ENCODE assay signal across 13 cellular contexts in genomic region chr3:11570251-11570650, GRCh38.
DNase-seq lines count a peak whose midpoint lies in the region; ATAC-seq and TF ChIP-seq lines count a peak whose summit lies in the region.
"Had no signal": no experiment of that assay in that cellular context is flagged by ENCODE, and none has a peak within 500 bp of the region (broad histone marks: within the 10 kb centered on the region; RNA-seq: fewer than 3 reads in every experiment).

No MANE protein-coding gene starts in this region.

- ATAC-seq in activated T-cell treated with anti-CD3 and anti-CD28 coated beads, Interleukin-2, amount 50 U/mL, for 4 hours: no peak
- ATAC-seq in natural killer cell (no peak), esophagus mucosa (no peak)

- H3K9ac ChIP-seq in colonic mucosa (ENCODE audit: low read depth in 2 of 2, low read length in 2 of 2): no peak overlapping the region

- H3K4me1 ChIP-seq in colonic mucosa (no peaks in the 10 kb centered on the region), tibial nerve (peaks cover 0 to 91% (median 44%) of the 10 kb centered on the region in 4 donors)

- no peak for TF ChIP-seq CTCF in colonic mucosa (IDR thresholded peaks at IDR 0.05)
- no peak for TF ChIP-seq CTCF in natural killer cell (IDR thresholded peaks at IDR 0.05)
- TF ChIP-seq CTCF in tibial nerve (IDR thresholded peaks at IDR 0.05): no peak

- peak overlapping the region; percentile 80 for H3K27ac Mint-ChIP-seq in activated T-cell treated with anti-CD3 and anti-CD28 coated beads, Interleukin-2, amount 50 U/mL, for 24 hours
- H3K27ac Mint-ChIP-seq in natural killer cell: peak overlapping the region; percentile 76 to 79

- no peak overlapping the region for H3K4me3 Mint-ChIP-seq in activated T-cell treated with anti-CD3 and anti-CD28 coated beads, Interleukin-2, amount 50 U/mL, for 24 hours
- no peak overlapping the region for H3K4me3 Mint-ChIP-seq in activated T-cell treated with anti-CD3 and anti-CD28 coated beads, Interleukin-2, amount 50 U/mL, for 4 hours
- H3K4me3 Mint-ChIP-seq in natural killer cell: no peak overlapping the region

- H3K4me1 Mint-ChIP-seq in activated T-cell treated with anti-CD3 and anti-CD28 coated beads, Interleukin-2, amount 50 U/mL, for 24 hours (ENCODE audit: low read depth): peaks cover 16% of the 10 kb centered on the region
- H3K4me1 Mint-ChIP-seq in activated T-cell treated with anti-CD3 and anti-CD28 coated beads, Interleukin-2, amount 50 U/mL, for 4 hours (ENCODE audit: low read depth): peaks cover 8% of the 10 kb centered on the region
- H3K4me1 Mint-ChIP-seq in natural killer cell: peaks cover 44 to 65% of the 10 kb centered on the region in 2 donors

- intact Hi-C loops in colonic mucosa (cut with DNase I) (no loop called here), natural killer cell (cut with micrococcal nuclease) (no loop called here)

- H3K9me3 ChIP-seq in colonic mucosa: no peaks in the 10 kb centered on the region
- no peaks in the 10 kb centered on the region for H3K9me3 ChIP-seq in tibial nerve

- no peaks in the 10 kb centered on the region for H3K9me3 Mint-ChIP-seq in activated T-cell treated with anti-CD3 and anti-CD28 coated beads, Interleukin-2, amount 50 U/mL, for 24 hours
- no peaks in the 10 kb centered on the region for H3K9me3 Mint-ChIP-seq in activated T-cell treated with anti-CD3 and anti-CD28 coated beads, Interleukin-2, amount 50 U/mL, for 4 hours
- H3K9me3 Mint-ChIP-seq in natural killer cell: no peaks in the 10 kb centered on the region

- 69 to 72% methylated on average over 13 of the region's 13 CpGs for WGBS in tibial nerve, 2 donors

- H3K36me3 ChIP-seq in colonic mucosa (no peaks in the 10 kb centered on the region), tibial nerve (peaks cover 0 to 22% (median 0%) of the 10 kb centered on the region in 3 donors)

- TF ChIP-seq EP300 in tibial nerve (IDR thresholded peaks at IDR 0.05): no peak

- no peak for TF ChIP-seq POLR2A in tibial nerve (IDR thresholded peaks at IDR 0.05)

- H3K27ac ChIP-seq in colonic mucosa: peak overlapping the region; percentile 77
- peak overlapping the region in 3 of 4 donors; percentile 21 to 97 (median 97) for H3K27ac ChIP-seq in tibial nerve

- H3K36me3 Mint-ChIP-seq in activated T-cell treated with anti-CD3 and anti-CD28 coated beads, Interleukin-2, amount 50 U/mL, for 24 hours (ENCODE audit: low read depth): peaks cover 57% of the 10 kb centered on the region
- H3K36me3 Mint-ChIP-seq in activated T-cell treated with anti-CD3 and anti-CD28 coated beads, Interleukin-2, amount 50 U/mL, for 4 hours (ENCODE audit: insufficient read depth): peaks cover 6% of the 10 kb centered on the region
- H3K36me3 Mint-ChIP-seq in natural killer cell: no peaks in the 10 kb centered on the region

- DNase-seq in activated T-cell treated with anti-CD3 and anti-CD28 coated beads, Interleukin-2, amount 50 U/mL, for 24 hours: no peak
- DNase-seq in activated T-cell treated with anti-CD3 and anti-CD28 coated beads, Interleukin-2, amount 50 U/mL, for 4 hours: no peak
- DNase-seq in colonic mucosa: no peak
- no peak for DNase-seq in natural killer cell
- no peak for DNase-seq in tibial nerve (ENCODE audit: low spot score in 2 of 2)
- DNase-seq in NCI-H128 (lab: John Stamatoyannopoulos, UW; ENCODE audit: unreplicated experiment): no peak
- DNase-seq in Kasumi-1 (lab: John Stamatoyannopoulos, UW): no peak
- DNase-seq: ACHN; activated CD4-positive, alpha-beta T cell treated with anti-CD3 and anti-CD28 coated beads, Interleukin-2, amount 50 U/mL, for 4 hours; amniotic stem cell; left colon; NCI-H510A had no signal

- no peaks in the 10 kb centered on the region for H3K27me3 Mint-ChIP-seq in activated T-cell treated with anti-CD3 and anti-CD28 coated beads, Interleukin-2, amount 50 U/mL, for 24 hours
- no peaks in the 10 kb centered on the region for H3K27me3 Mint-ChIP-seq in activated T-cell treated with anti-CD3 and anti-CD28 coated beads, Interleukin-2, amount 50 U/mL, for 4 hours (ENCODE audit: low read depth)
- H3K27me3 Mint-ChIP-seq in natural killer cell (ENCODE audit: low read depth in 2 of 2): no peaks in the 10 kb centered on the region

- H3K4me3 ChIP-seq in colonic mucosa (no peak overlapping the region), tibial nerve (no peak overlapping the region)

- H3K27me3 ChIP-seq in colonic mucosa (no peaks in the 10 kb centered on the region), tibial nerve (no peaks in the 10 kb centered on the region)
